Comparison of ENCODE assay signal across 19 cellular contexts in the genomic region with DNA sequence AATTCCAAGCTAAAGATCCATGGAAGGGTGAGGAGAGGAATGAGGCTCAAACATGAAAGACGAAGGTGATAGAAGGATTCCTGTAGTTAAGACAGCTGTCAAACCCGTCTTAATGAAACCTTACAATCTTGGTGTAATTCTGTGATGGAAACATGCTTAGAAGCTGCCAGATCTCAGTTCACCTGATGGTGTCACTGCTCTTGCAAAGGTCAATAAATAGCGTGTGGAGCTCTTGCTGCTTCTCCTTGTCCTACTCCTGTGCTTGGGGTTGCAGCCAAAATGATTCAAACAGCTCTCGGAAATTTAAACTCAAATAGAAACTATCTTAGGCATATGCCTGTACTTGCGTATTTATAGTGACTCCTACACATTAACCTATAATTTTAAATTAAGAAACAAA.
DNase-seq lines count a peak whose midpoint lies in the region; FAIRE-seq and TF ChIP-seq lines count a peak whose summit lies in the region.
"Had no signal": no experiment of that assay in that cellular context is flagged by ENCODE, and none has a peak within 500 bp of the region (broad histone marks: within the 10 kb centered on the region; RNA-seq: fewer than 3 reads in every experiment).

No MANE protein-coding gene starts in this region.

- H3K18ac ChIP-seq in H1 (ENCODE audit: extremely low read depth, low read length) = no peak overlapping the region

- no peaks in the 10 kb centered on the region for H3K36me3 Mint-ChIP-seq in MCF 10A (ENCODE audit: insufficient read depth, unreplicated experiment)

- H4K91ac ChIP-seq in H1 (replicated peaks; ENCODE audit: insufficient read length, low read length) = no peak overlapping the region

- no peak overlapping the region for H3K4me3 Mint-ChIP-seq in MCF 10A (ENCODE audit: unreplicated experiment)
- H3K4me3 Mint-ChIP-seq: activated T-helper 1 cell treated with anti-CD3 and anti-CD28 coated beads, Interleukin-12 subunit alpha, Interleukin-12 subunit beta, Interleukin-2, Interleukin-4 antibody, amounts not matched to agents 30 ng/mL and 10 ng/mL and 1 ng/mL, durations not matched to agents 14 hours and 24 hours and 36 hours; T-helper 1 cell treated with Interleukin-12 subunit alpha and Interleukin-12 subunit beta and Interleukin-4 antibody, amounts not matched to agents 30 μg/mL and 1 μg/mL, for 36 hours had no signal

- intact Hi-C loops in MCF 10A (cut with micrococcal nuclease) = loop anchor here (5.0 kb wide), 1 partner anchor 514 kb away; no protein-coding TSS in a partner anchor
- intact Hi-C loops in breast epithelium (cut with DNase I; ENCODE audit: low total_unique reads) = no loop called here

- H3K9me3 ChIP-seq in breast epithelium (no peaks in the 10 kb centered on the region), H1 (ENCODE audit: insufficient read depth in 2 of 2, low read depth in 1 of 2, low read length in 1 of 2) (peaks cover 0 to 5% of the 10 kb centered on the region in 2 experiments; a peak in 3 of 4 replicates)
- H3K9me3 ChIP-seq: ascending aorta, MG63, prostate gland, upper lobe of left lung had no signal

- TF ChIP-seq RAD21 in H1 (IDR thresholded peaks at IDR 0.05 in 1 of 2, conservative IDR thresholded peaks at IDR 0.05 in 1 of 2; ENCODE audit: low read depth in 2 of 2, low read length in 2 of 2) = peak; percentile 79 to 87

- no peak overlapping the region for H2BK120ac ChIP-seq in H1 (replicated peaks; ENCODE audit: low read depth, low read length)

- H2AK5ac ChIP-seq in H1 (ENCODE audit: low read depth, low read length) = no peak overlapping the region

- H3K79me2 ChIP-seq in H1 (ENCODE audit: control insufficient read depth in 1 of 2, insufficient read depth in 2 of 2, low read length in 2 of 2) = no peaks in the 10 kb centered on the region

- no peaks in the 10 kb centered on the region for H3K23me2 ChIP-seq in H1 (ENCODE audit: low read depth, low read length)

- TF ChIP-seq POLR2A in breast epithelium (IDR thresholded peaks at IDR 0.05) = no peak
- no peak for TF ChIP-seq POLR2A in H1 (IDR thresholded peaks at IDR 0.05; ENCODE audit: control extremely low read depth in 1 of 2, low read depth in 2 of 2, low read length in 2 of 2)

- no peaks in the 10 kb centered on the region for H4K20me1 ChIP-seq in H1 (replicated peaks in 1 of 2; ENCODE audit: control insufficient read depth in 1 of 2, insufficient read depth in 2 of 2, low read length in 2 of 2)

- no peak overlapping the region for H3K9ac ChIP-seq in H1 (replicated peaks in 1 of 4; ENCODE audit: extremely low read depth in 1 of 4, low read depth in 3 of 4, low read length in 3 of 4)

- no peak overlapping the region for H2BK15ac ChIP-seq in H1 (ENCODE audit: low read length)

- peak; percentile 6 for TF ChIP-seq CTCF in MCF 10A (IDR thresholded peaks at IDR 0.05; ENCODE audit: unreplicated experiment)
- no peak for TF ChIP-seq CTCF in breast epithelium (IDR thresholded peaks at IDR 0.05)
- TF ChIP-seq CTCF in H1 (IDR thresholded peaks at IDR 0.05; ENCODE audit: control extremely low read depth in 1 of 3, insufficient read depth in 1 of 3, low read depth in 1 of 3, low read length in 3 of 3) = peak in 2 of 3 experiments; percentile 58 to 80; a peak in 3 of 4 replicates

- H2BK5ac ChIP-seq in H1 (ENCODE audit: low read depth, low read length) = no peak overlapping the region

- no peak overlapping the region for H2AFZ ChIP-seq in H1 (ENCODE audit: low read length)

- no peak overlapping the region for H2BK12ac ChIP-seq in H1 (ENCODE audit: low read depth, low read length)

- H3K14ac ChIP-seq in H1 (ENCODE audit: insufficient read length) = no peak overlapping the region

- H3K27me3 Mint-ChIP-seq in MCF 10A (ENCODE audit: insufficient read depth, unreplicated experiment) = no peaks in the 10 kb centered on the region

- POLR2A ChIA-PET in MCF 10A (lab: Yijun Ruan, JAX) (interaction anchor here (0.9 kb wide), 1 partner anchor 711 kb away, joined by 3 read pairs; no protein-coding TSS in a partner anchor), H1 (lab: Charles Lee; ENCODE audit: partially characterized antibody) (interaction anchor here (0.9 kb wide), 1 partner anchor 38 kb away, joined by 3 read pairs; no protein-coding TSS in a partner anchor)

- H3K4me1 ChIP-seq in breast epithelium (no peaks in the 10 kb centered on the region), H1 (replicated peaks in 1 of 4; ENCODE audit: control insufficient read depth in 3 of 4, insufficient read depth in 4 of 4, low read length in 3 of 4) (no peaks in the 10 kb centered on the region)
- H3K4me1 ChIP-seq: ascending aorta, prostate gland, upper lobe of left lung had no signal

- DNase-seq in MCF 10A (ENCODE audit: unreplicated experiment) (peak; percentile 13), breast epithelium (ENCODE audit: low spot score in 2 of 2) (no peak), NOMO-1 (lab: John Stamatoyannopoulos, UW; ENCODE audit: unreplicated experiment in 2 of 2) (peak; percentile 45 to 66), H1 (ENCODE audit: low read depth in 1 of 2, low spot score in 2 of 2) (peak in 1 of 2 experiments; percentile 2), frontal cortex (ENCODE audit: low spot score in 2 of 2) (no peak), kidney glomerular epithelial cell (lab: John Stamatoyannopoulos, UW) (no peak), GM19240 (ENCODE audit: insufficient read length, low spot score) (no peak), COLO829 (ENCODE audit: low spot score) (no peak)
- DNase-seq: activated CD4-positive, alpha-beta T cell treated with anti-CD3 and anti-CD28 coated beads, Interleukin-2, amount 50 U/mL, for 1 hour; DMS79; dorsolateral prefrontal cortex; MG63; NCI-H446; upper lobe of left lung had no signal

- 44% methylated on average over 5 of the region's 5 CpGs; no CpG with 5 or more reads in 1 of the 2 experiments for WGBS in H1 (ENCODE audit: extremely low coverage in 1 of 2, insufficient coverage in 1 of 2, insufficient read length in 1 of 2, insufficient replicate concordance in 2 of 2, low coverage in 1 of 2, low lambda C conversion rate in 2 of 2, missing lambda C conversion rate in 1 of 2), 2 experiments

- no peak overlapping the region for H2BK20ac ChIP-seq in H1 (ENCODE audit: low read length)

- no peaks in the 10 kb centered on the region for H3K79me1 ChIP-seq in H1 (ENCODE audit: low read depth, low read length)

- no peak overlapping the region for H3K27ac Mint-ChIP-seq in MCF 10A (ENCODE audit: low read depth, unreplicated experiment)
- H3K27ac Mint-ChIP-seq: activated T-helper 1 cell treated with anti-CD3 and anti-CD28 coated beads, Interleukin-12 subunit alpha, Interleukin-12 subunit beta, Interleukin-2, Interleukin-4 antibody, amounts not matched to agents 30 ng/mL and 10 ng/mL and 1 ng/mL, durations not matched to agents 14 hours and 24 hours and 36 hours; T-helper 1 cell treated with Interleukin-12 subunit alpha and Interleukin-12 subunit beta and Interleukin-4 antibody, amounts not matched to agents 30 μg/mL and 1 μg/mL, for 36 hours had no signal

- H3K27me3 ChIP-seq in breast epithelium (no peaks in the 10 kb centered on the region), H1 (replicated peaks in 1 of 4; ENCODE audit: control insufficient read depth in 3 of 4, extremely low read depth in 1 of 4, insufficient read depth in 3 of 4, low read length in 3 of 4) (no peaks in the 10 kb centered on the region)
- H3K27me3 ChIP-seq: ascending aorta, dorsolateral prefrontal cortex, MG63, upper lobe of left lung had no signal

- CTCF ChIA-PET in MCF 10A (lab: Yijun Ruan, JAX) (interaction anchor here (0.5 to 1.7 kb wide), 23 partner anchors 11 to 951 kb away, joined by 3 to 11 read pairs (median 4); no protein-coding TSS in a partner anchor), H1 (lab: Charles Lee; ENCODE audit: partially characterized antibody) (interaction anchor here (0.6 to 1.7 kb wide), 8 partner anchors 72 to 920 kb away, joined by 3 to 6 read pairs (median 3); no protein-coding TSS in a partner anchor)

- no peak overlapping the region for H3K4me2 ChIP-seq in H1 (ENCODE audit: insufficient read depth in 1 of 2, low read depth in 2 of 2, low read length in 2 of 2)

- FAIRE-seq in H1 (lab: Jason Lieb, UNC) (peak; percentile 97), frontal cortex (lab: Jason Lieb, UNC) (no peak)

- no peak overlapping the region for H3K23ac ChIP-seq in H1 (ENCODE audit: insufficient read length)

- no peak overlapping the region for H3K56ac ChIP-seq in H1 (replicated peaks; ENCODE audit: insufficient read length, low read depth, low read length)

- H3K4me3 ChIP-seq in breast epithelium (no peak overlapping the region), H1 (ENCODE audit: extremely low read depth in 1 of 4, insufficient read depth in 2 of 4, low read depth in 3 of 4, low read length in 4 of 4) (no peak overlapping the region)
- H3K4me3 ChIP-seq: ascending aorta, dorsolateral prefrontal cortex, MG63, prostate gland, upper lobe of left lung had no signal

- H3K36me3 ChIP-seq in breast epithelium (no peaks in the 10 kb centered on the region), H1 (ENCODE audit: control insufficient read depth in 2 of 4, insufficient read depth in 4 of 4, low read length in 3 of 4) (no peaks in the 10 kb centered on the region; a peak in 1 of 8 replicates)
- H3K36me3 ChIP-seq: ascending aorta, MG63, prostate gland, upper lobe of left lung had no signal

- H3K4me1 Mint-ChIP-seq in MCF 10A (ENCODE audit: insufficient read depth, unreplicated experiment) = peaks cover 6% of the 10 kb centered on the region

- H3K4ac ChIP-seq in H1 (replicated peaks; ENCODE audit: insufficient read length, low read depth, low read length) = no peak overlapping the region

- no peak for TF ChIP-seq EP300 in H1 (IDR thresholded peaks at IDR 0.05; ENCODE audit: borderline replicate concordance in 1 of 2, low read depth in 2 of 2, low read length in 2 of 2)

- H3K27ac ChIP-seq in breast epithelium (no peak overlapping the region), H1 (ENCODE audit: low read depth, low read length) (no peak overlapping the region)
- H3K27ac ChIP-seq: ascending aorta, dorsolateral prefrontal cortex, HL-60, prostate gland, upper lobe of left lung had no signal

- H4K8ac ChIP-seq in H1 (ENCODE audit: extremely low read depth, insufficient read depth, low read length) = no peak overlapping the region

- no peak overlapping the region for H4K5ac ChIP-seq in H1 (ENCODE audit: insufficient read length, low read depth, low read length)

- BruUV-seq in MCF 10A (replicated peaks; lab: Mats Ljungman, UMichigan) = no TSS peak

- peaks cover 13% of the 10 kb centered on the region for H3K9me3 Mint-ChIP-seq in MCF 10A (ENCODE audit: unreplicated experiment)

TF ChIP-seq in H1, 55 proteins besides CTCF, POLR2A, EP300 and RAD21 (continues in another document):
- TF ChIP-seq TAF1 (IDR thresholded peaks at IDR 0.05; ENCODE audit: low read depth, low read length) (no peak), RBBP5 (IDR thresholded peaks at IDR 0.05; ENCODE audit: borderline replicate concordance, low read depth, low read length) (no peak), HDAC2 (IDR thresholded peaks at IDR 0.05; ENCODE audit: borderline replicate concordance in 1 of 2, low read depth in 2 of 2, low read length in 2 of 2) (no peak)

Comparison
In these comparisons a context has a peak if more than half of its experiments do, and no peak if none do; other contexts are left out.
1. DNase-seq: peak in MCF 10A (single experiment) and NOMO-1 (2 of 2); none in breast epithelium (0 of 2), frontal cortex (0 of 2), kidney glomerular epithelial cell (single experiment), GM19240 (single experiment) and COLO829 (single experiment).
2. CTCF ChIP-seq: peak in MCF 10A (single experiment) and H1 (2 of 3); none in breast epithelium (0 of 3).